In the genomic region with DNA sequence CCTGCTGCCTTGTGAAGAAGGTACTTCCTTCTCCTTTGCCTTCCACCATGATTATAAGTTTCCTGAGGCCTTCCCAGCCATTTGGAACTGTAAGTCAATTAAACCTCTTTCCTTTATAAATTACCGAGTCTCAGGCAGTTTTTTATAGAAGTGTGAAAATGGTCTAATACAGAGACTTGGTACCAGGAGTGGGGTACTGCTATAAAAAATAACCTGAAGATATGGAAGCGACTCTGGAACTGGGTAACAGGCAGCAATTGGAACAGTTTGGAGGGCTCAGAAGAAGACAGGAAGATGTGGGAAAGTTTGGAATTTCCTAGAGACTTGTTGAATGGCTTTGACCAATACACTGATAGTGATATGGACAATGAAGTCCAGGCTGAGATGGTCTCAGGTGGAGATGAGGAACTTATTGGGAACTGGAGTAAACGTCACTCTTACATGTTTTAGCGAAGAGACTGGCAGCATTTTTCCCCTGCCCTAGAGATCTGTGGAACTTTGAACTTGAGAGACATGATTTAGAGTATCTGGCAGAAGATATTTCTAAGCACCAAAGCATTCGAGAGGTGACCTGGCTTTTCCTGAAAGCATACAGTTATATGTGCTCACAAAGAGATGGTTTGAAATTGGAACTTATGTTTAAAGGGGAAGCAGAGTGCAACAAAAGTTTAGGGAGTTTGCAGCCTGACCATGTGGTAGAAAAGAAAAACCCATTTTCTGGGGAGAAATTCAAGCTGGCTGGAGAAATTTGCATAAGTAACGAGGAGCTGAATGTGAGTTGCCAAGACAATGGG, we compare ENCODE assay signal across 1 cellular context. TPM values are rescaled to one million over a fixed set of nuclear protein-coding genes. Genes with fewer than 3 reads are reported as not detected.
"Had no signal": no experiment of that assay in that cellular context is flagged by ENCODE, and none has a peak within 500 bp of the region (broad histone marks: within the 10 kb centered on the region; RNA-seq: fewer than 3 reads in every experiment).

No MANE protein-coding gene starts in this region.

RNA-seq across cellular contexts. Expression of a gene that starts 50.6 kb away (rescaled TPM):
- polyA plus RNA-seq: IgD-negative memory B cell had no signal
